8 cellular contexts compared by ENCODE assay signal in genomic region chr17:17107891-17108680, GRCh38.
DNase-seq lines count a peak whose midpoint lies in the region; ATAC-seq, FAIRE-seq and TF ChIP-seq lines count a peak whose summit lies in the region.

No MANE protein-coding gene starts in this region.

- H3K27me3 Mint-ChIP-seq in stimulated activated naive CD8-positive, alpha-beta T cell treated with anti-CD3 and anti-CD28 coated beads, Interleukin-15, amount 100 ng/mL, for 72 hours: no peaks in the 10 kb centered on the region

- FAIRE-seq in HTR-8/SVneo (lab: Jason Lieb, UNC): peak; percentile 36

- dilution Hi-C loops in mammary epithelial cell (cut with HindIII; ENCODE audit: low sequenced_read_pairs): no loop called here

- H3K4me3 ChIP-seq in mammary epithelial cell (replicated peaks in 1 of 3; ENCODE audit: insufficient read depth in 1 of 3, low read depth in 2 of 3, low read length in 3 of 3) (no peak overlapping the region), left lung (no peak overlapping the region)

- DNase-seq in HTR-8/SVneo (ENCODE audit: insufficient read length, low spot score) (no peak), mammary epithelial cell (no peak), left lung (no peak), NCI-H774 (lab: John Stamatoyannopoulos, UW) (no peak), NCI-H1694 (lab: John Stamatoyannopoulos, UW) (no peak)
- DNase-seq in stimulated activated naive CD8-positive, alpha-beta T cell treated with anti-CD3 and anti-CD28 coated beads, Interleukin-15, amount 100 ng/mL, for 72 hours: no peak
- no peak for DNase-seq in central memory CD4-positive, alpha-beta T cell

- in situ Hi-C loops in mammary epithelial cell (cut with MboI; ENCODE audit: low sequenced_read_pairs in 2 of 2): no loop called here

- no peaks in the 10 kb centered on the region for H4K20me1 ChIP-seq in mammary epithelial cell (ENCODE audit: insufficient read depth, low read length)

- peaks cover 8% of the 10 kb centered on the region for H3K36me3 ChIP-seq in mammary epithelial cell (ENCODE audit: insufficient read depth, low read length)
- no peaks in the 10 kb centered on the region for H3K36me3 ChIP-seq in left lung

- WGBS in mammary epithelial cell (ENCODE audit: low coverage, missing lambda C conversion rate): 40% methylated on average over 4 of the region's 7 CpGs

- CTCF ChIA-PET in mammary epithelial cell (lab: Charles Lee; ENCODE audit: low non-redundant PET): interaction anchor here (0.6 to 0.8 kb wide), 2 partner anchors 64 to 198 kb away, joined by 3 to 4 read pairs; no protein-coding TSS in a partner anchor

- H3K4me3 Mint-ChIP-seq in stimulated activated naive CD8-positive, alpha-beta T cell treated with anti-CD3 and anti-CD28 coated beads, Interleukin-15, amount 100 ng/mL, for 72 hours: peak overlapping the region in 1 of 2 donors; percentile 6

- no peaks in the 10 kb centered on the region for H3K9me3 Mint-ChIP-seq in stimulated activated naive CD8-positive, alpha-beta T cell treated with anti-CD3 and anti-CD28 coated beads, Interleukin-15, amount 100 ng/mL, for 72 hours

- peak overlapping the region; percentile 32 for H3K4me2 ChIP-seq in mammary epithelial cell (ENCODE audit: insufficient read depth, low read depth, low read length)

- peak overlapping the region; percentile 3 to 10 for H3K27ac Mint-ChIP-seq in stimulated activated naive CD8-positive, alpha-beta T cell treated with anti-CD3 and anti-CD28 coated beads, Interleukin-15, amount 100 ng/mL, for 72 hours

- H3K9me3 ChIP-seq in mammary epithelial cell (replicated peaks; ENCODE audit: insufficient read depth, low read length) (no peaks in the 10 kb centered on the region), left lung (no peaks in the 10 kb centered on the region)

- peaks cover 82% of the 10 kb centered on the region for H3K4me1 Mint-ChIP-seq in stimulated activated naive CD8-positive, alpha-beta T cell treated with anti-CD3 and anti-CD28 coated beads, Interleukin-15, amount 100 ng/mL, for 72 hours

- TF ChIP-seq CTCF in mammary epithelial cell (conservative IDR thresholded peaks at IDR 0.05 in 1 of 2, IDR thresholded peaks at IDR 0.05 in 1 of 2; ENCODE audit: extremely low read depth in 1 of 2, insufficient read depth in 1 of 2, low read depth in 1 of 2, low read length in 2 of 2) (no peak), left lung (IDR thresholded peaks at IDR 0.05) (no peak)

- BruUV-seq in mammary epithelial cell (replicated peaks; lab: Mats Ljungman, UMichigan): no TSS peak

- H3K4me1 ChIP-seq in mammary epithelial cell (ENCODE audit: insufficient read depth, low read length) (peaks cover 43% of the 10 kb centered on the region), left lung (peaks cover 46 to 60% of the 10 kb centered on the region in 2 donors)

- intact Hi-C loops in mammary epithelial cell (cut with micrococcal nuclease) (loop anchor here (10.0 kb wide), 1 partner anchor 103 kb away; no protein-coding TSS in a partner anchor), left lung (cut with DNase I) (loop anchor here in 1 of 2 donors (10.0 kb wide), 1 partner anchor 53 kb away; no protein-coding TSS in a partner anchor)

- H3K79me2 ChIP-seq in mammary epithelial cell (ENCODE audit: insufficient read depth, low read length): peaks cover 99% of the 10 kb centered on the region

- peak overlapping the region; percentile 20 for H3K27ac ChIP-seq in mammary epithelial cell (ENCODE audit: insufficient read depth, low read depth, low read length)
- H3K27ac ChIP-seq in left lung: peak overlapping the region; percentile 46 to 60

- peak; percentile 30 for ATAC-seq in left lung
- ATAC-seq in stimulated activated naive CD8-positive, alpha-beta T cell treated with anti-CD3 and anti-CD28 coated beads, Interleukin-15, amount 100 ng/mL, for 72 hours: peak; percentile 56
- no peak for ATAC-seq in GM18502 (IDR thresholded peaks at IDR 0.05; ENCODE audit: poor library complexity, unreplicated experiment)

- H3K9ac ChIP-seq in mammary epithelial cell (ENCODE audit: insufficient read depth, low read length): peak overlapping the region; percentile 13

- H3K27me3 ChIP-seq in mammary epithelial cell (ENCODE audit: insufficient read depth, low read length) (no peaks in the 10 kb centered on the region), left lung (no peaks in the 10 kb centered on the region)

- no peak overlapping the region for H2AFZ ChIP-seq in mammary epithelial cell (ENCODE audit: low read depth, low read length)
